Comparison of ENCODE assay signal across 8 cellular contexts in genomic region chr20:26009402-26010223, GRCh38.
DNase-seq lines count a peak whose midpoint lies in the region; ATAC-seq, FAIRE-seq and TF ChIP-seq lines count a peak whose summit lies in the region.
"Not testable (repeated sequence)": the region's sequence is repeated elsewhere in the genome, so short reads cannot be mapped to it uniquely, and the experiment has no call there.

No MANE protein-coding gene starts in this region.

- H3K4me3 ChIP-seq in iPS-18c (ENCODE audit: insufficient read depth, low read depth, low read length) (peak overlapping the region; percentile 40), ovary (peak overlapping the region; percentile 61)

- 22 to 48% (median 27%) methylated on average over 39 of the region's 39 CpGs for WGBS in ovary, 3 donors

- not testable (repeated sequence) for TF ChIP-seq CTCF in ovary (IDR thresholded peaks at IDR 0.05)

- not testable (repeated sequence) for H3K36me3 ChIP-seq in ovary

- H3K27me3 Mint-ChIP-seq in dendritic cell treated with granulocyte-macrophage colony-stimulating factor and Interleukin-4, amounts not matched to agents 40 ng/mL and 50 ng/mL, for 4 days; stimulated activated naive B cell treated with anti-CD40 and anti-IgM and Interleukin-4, amounts not matched to agents 10 μg/mL and 1 μg/mL and 100 μg/mL, for 72 hours: not testable (repeated sequence)

- H3K4me3 Mint-ChIP-seq in dendritic cell treated with granulocyte-macrophage colony-stimulating factor and Interleukin-4, amounts not matched to agents 40 ng/mL and 50 ng/mL, for 4 days, result peak overlapping the region; percentile 82
- H3K4me3 Mint-ChIP-seq in stimulated activated naive B cell treated with anti-CD40 and anti-IgM and Interleukin-4, amounts not matched to agents 10 μg/mL and 1 μg/mL and 100 μg/mL, for 72 hours, result peak overlapping the region; percentile 89 to 94

- H3K27ac ChIP-seq in ovary, result peak overlapping the region; percentile 75 to 81

- ATAC-seq in HG02885 (IDR thresholded peaks at IDR 0.05; ENCODE audit: poor library complexity, unreplicated experiment), result peak; percentile 72
- ATAC-seq in stimulated activated naive B cell treated with anti-CD40 and anti-IgM and Interleukin-4, amounts not matched to agents 10 μg/mL and 1 μg/mL and 100 μg/mL, for 72 hours (replicated peaks), result peak; percentile 45 to 48

- TF ChIP-seq EP300 in ovary (IDR thresholded peaks at IDR 0.05), result not testable (repeated sequence)

- not testable (repeated sequence) for H3K9me3 Mint-ChIP-seq in dendritic cell treated with granulocyte-macrophage colony-stimulating factor and Interleukin-4, amounts not matched to agents 40 ng/mL and 50 ng/mL, for 4 days; stimulated activated naive B cell treated with anti-CD40 and anti-IgM and Interleukin-4, amounts not matched to agents 10 μg/mL and 1 μg/mL and 100 μg/mL, for 72 hours

- intact Hi-C loops in dendritic cell treated with granulocyte-macrophage colony-stimulating factor and Interleukin-4, amounts not matched to agents 40 ng/mL and 50 ng/mL, for 4 days (cut with micrococcal nuclease); ovary (cut with DNase I): not testable (repeated sequence)

- DNase-seq in DMS 273 (lab: John Stamatoyannopoulos, UW; ENCODE audit: unreplicated experiment) (peak; percentile 93), RCC 7860 (ENCODE audit: low spot score) (peak; percentile 70), activated T-cell treated with anti-CD3 and anti-CD28 coated beads for 4 hours (peak; percentile 50), ovary (peak; percentile 89 to 96 (median 92))
- DNase-seq in stimulated activated naive B cell treated with anti-CD40 and anti-IgM and Interleukin-4, amounts not matched to agents 10 μg/mL and 1 μg/mL and 100 μg/mL, for 72 hours, result peak; percentile 76

- not testable (repeated sequence) for FAIRE-seq in RCC 7860 (lab: Jason Lieb, UNC)

- H3K27ac Mint-ChIP-seq in dendritic cell treated with granulocyte-macrophage colony-stimulating factor and Interleukin-4, amounts not matched to agents 40 ng/mL and 50 ng/mL, for 4 days, result peak overlapping the region; percentile 82
- H3K27ac Mint-ChIP-seq in stimulated activated naive B cell treated with anti-CD40 and anti-IgM and Interleukin-4, amounts not matched to agents 10 μg/mL and 1 μg/mL and 100 μg/mL, for 72 hours, result peak overlapping the region; percentile 93

- not testable (repeated sequence) for H3K27me3 ChIP-seq in ovary

- H3K9me3 ChIP-seq in iPS-18c (ENCODE audit: control insufficient read depth, insufficient read depth, low read length); ovary: not testable (repeated sequence)

- H3K36me3 Mint-ChIP-seq in dendritic cell treated with granulocyte-macrophage colony-stimulating factor and Interleukin-4, amounts not matched to agents 40 ng/mL and 50 ng/mL, for 4 days (ENCODE audit: low read depth); stimulated activated naive B cell treated with anti-CD40 and anti-IgM and Interleukin-4, amounts not matched to agents 10 μg/mL and 1 μg/mL and 100 μg/mL, for 72 hours: not testable (repeated sequence)

- H3K4me1 Mint-ChIP-seq in dendritic cell treated with granulocyte-macrophage colony-stimulating factor and Interleukin-4, amounts not matched to agents 40 ng/mL and 50 ng/mL, for 4 days (ENCODE audit: low read depth); stimulated activated naive B cell treated with anti-CD40 and anti-IgM and Interleukin-4, amounts not matched to agents 10 μg/mL and 1 μg/mL and 100 μg/mL, for 72 hours: not testable (repeated sequence)

- not testable (repeated sequence) for TF ChIP-seq POLR2A in ovary (IDR thresholded peaks at IDR 0.05)

- not testable (repeated sequence) for H3K4me1 ChIP-seq in ovary (ENCODE audit: insufficient read depth)

Comparison
In these comparisons a context has a peak if more than half of its experiments do, and no peak if none do; other contexts are left out.
1. Peak in every context shown above with its lines: DNase-seq, ATAC-seq, H3K4me3 ChIP-seq and H3K27ac ChIP-seq.